8 cellular contexts compared by ENCODE assay signal in genomic region chr17:50151937-50152547, GRCh38. TPM values are rescaled to one million over a fixed set of nuclear protein-coding genes. Genes with fewer than 3 reads are reported as not detected.
DNase-seq lines count a peak whose midpoint lies in the region; ATAC-seq and TF ChIP-seq lines count a peak whose summit lies in the region.

No MANE protein-coding gene starts in this region.

- H3K27ac ChIP-seq in OCI-LY3 (ENCODE audit: low read length) (peak overlapping the region; percentile 98), neural progenitor cell (no peak overlapping the region), aorta (ENCODE audit: low read depth in 1 of 2, low read length in 2 of 2) (peak overlapping the region; percentile 60 to 73)

- peak overlapping the region; percentile 93 for H3K4me3 ChIP-seq in OCI-LY3 (ENCODE audit: low read length)
- peak overlapping the region; percentile 78 for H3K4me3 ChIP-seq in neural progenitor cell
- H3K4me3 ChIP-seq in aorta (ENCODE audit: low read length in 2 of 2): peak overlapping the region; percentile 16 to 52

- no peaks in the 10 kb centered on the region for H3K9me3 Mint-ChIP-seq in activated naive CD8-positive, alpha-beta T cell (ENCODE audit: low read depth)
- H3K9me3 Mint-ChIP-seq in neural progenitor cell: no peaks in the 10 kb centered on the region

- WGBS in aorta, 2 donors: 1 to 2% methylated on average over 12 of the region's 12 CpGs

- H3K27me3 ChIP-seq in OCI-LY3 (ENCODE audit: low read depth, low read length): no peaks in the 10 kb centered on the region
- H3K27me3 ChIP-seq in neural progenitor cell: peaks cover 13% of the 10 kb centered on the region
- no peaks in the 10 kb centered on the region for H3K27me3 ChIP-seq in aorta (ENCODE audit: control insufficient read depth in 1 of 2, insufficient read depth in 2 of 2, low read length in 1 of 2)

- DNase-seq in SIG-M5 treated with dmso at 0.1 percent for 504 hours (lab: John Stamatoyannopoulos, UW; ENCODE audit: unreplicated experiment) (peak; percentile 90), SIG-M5 (lab: John Stamatoyannopoulos, UW) (no peak), germinal center (ENCODE audit: low spot score) (peak; percentile 72), neural progenitor cell (ENCODE audit: low spot score) (peak; percentile 92), aorta (peak; percentile 89)

- H3K4me3 Mint-ChIP-seq in activated naive CD8-positive, alpha-beta T cell: peak overlapping the region; percentile 86
- H3K4me3 Mint-ChIP-seq in neural progenitor cell: peak overlapping the region; percentile 94

- intact Hi-C loops in aorta (cut with DNase I): no loop called here

- H3K27ac Mint-ChIP-seq in activated naive CD8-positive, alpha-beta T cell: peak overlapping the region; percentile 83
- peak overlapping the region; percentile 93 for H3K27ac Mint-ChIP-seq in neural progenitor cell

- peaks cover 29% of the 10 kb centered on the region for H3F3A ChIP-seq in neural progenitor cell (ENCODE audit: low read depth)

- H3K9me3 ChIP-seq in OCI-LY3 (ENCODE audit: insufficient read depth, low read length) (no peaks in the 10 kb centered on the region), neural progenitor cell (ENCODE audit: low read depth) (no peaks in the 10 kb centered on the region), aorta (ENCODE audit: control insufficient read depth, low read length) (no peaks in the 10 kb centered on the region)

- peak; percentile 67 for ATAC-seq in aorta (ENCODE audit: low FRiP score)

- H3K4me2 ChIP-seq in OCI-LY3 (ENCODE audit: low read length): peak overlapping the region; percentile 99
- H3K4me2 ChIP-seq in neural progenitor cell: peak overlapping the region; percentile 96

- no peak overlapping the region for H2AFZ ChIP-seq in OCI-LY3 (ENCODE audit: low read depth, low read length)
- no peak overlapping the region for H2AFZ ChIP-seq in neural progenitor cell (replicated peaks)

- TF ChIP-seq EP300 in Ishikawa (IDR thresholded peaks at IDR 0.05; ENCODE audit: borderline replicate concordance): peak; percentile 54; the same call in 1 of the 2 replicates

- TF ChIP-seq RAD21 in Ishikawa (IDR thresholded peaks at IDR 0.05; ENCODE audit: low read depth): no peak

- H4K20me1 ChIP-seq in OCI-LY3 (ENCODE audit: insufficient read depth, low read length) (peaks cover 1% of the 10 kb centered on the region), neural progenitor cell (ENCODE audit: low read depth) (peaks cover 35% of the 10 kb centered on the region)

- peaks cover 55% of the 10 kb centered on the region for H3K79me2 ChIP-seq in OCI-LY3 (ENCODE audit: low read length)
- peaks cover 37% of the 10 kb centered on the region for H3K79me2 ChIP-seq in neural progenitor cell (ENCODE audit: low read depth)

- TF ChIP-seq CTCF in OCI-LY3 (IDR thresholded peaks at IDR 0.05; ENCODE audit: low read depth, low read length) (no peak), neural progenitor cell (IDR thresholded peaks at IDR 0.05) (no peak)

- H3K4me1 Mint-ChIP-seq in activated naive CD8-positive, alpha-beta T cell (ENCODE audit: low read depth): peaks cover 40% of the 10 kb centered on the region
- peaks cover 38% of the 10 kb centered on the region for H3K4me1 Mint-ChIP-seq in neural progenitor cell

- H3K36me3 ChIP-seq in OCI-LY3 (replicated peaks; ENCODE audit: low read depth, low read length): peaks cover 27% of the 10 kb centered on the region
- H3K36me3 ChIP-seq in neural progenitor cell: no peaks in the 10 kb centered on the region
- H3K36me3 ChIP-seq in aorta (ENCODE audit: control insufficient read depth in 1 of 2, insufficient read depth in 2 of 2, low read length in 1 of 2): no peaks in the 10 kb centered on the region

- no peaks in the 10 kb centered on the region for H3K36me3 Mint-ChIP-seq in activated naive CD8-positive, alpha-beta T cell
- H3K36me3 Mint-ChIP-seq in neural progenitor cell: peaks cover under 1% of the 10 kb centered on the region

- H3K9ac ChIP-seq in OCI-LY3 (ENCODE audit: low read length): peak overlapping the region; percentile 100
- H3K9ac ChIP-seq in neural progenitor cell: no peak overlapping the region

- H3K4me1 ChIP-seq in OCI-LY3 (ENCODE audit: low read length): peaks cover 38% of the 10 kb centered on the region
- peaks cover 31% of the 10 kb centered on the region for H3K4me1 ChIP-seq in neural progenitor cell
- peaks cover 0 to 6% of the 10 kb centered on the region in 2 donors for H3K4me1 ChIP-seq in aorta (ENCODE audit: control insufficient read depth in 1 of 2, insufficient read depth in 2 of 2, low read length in 2 of 2)

- no peaks in the 10 kb centered on the region for H3K27me3 Mint-ChIP-seq in activated naive CD8-positive, alpha-beta T cell
- H3K27me3 Mint-ChIP-seq in neural progenitor cell (ENCODE audit: insufficient read depth, low read depth): no peaks in the 10 kb centered on the region

TF ChIP-seq in Ishikawa, 13 proteins besides CTCF, POLR2A, EP300 and RAD21:
- TF ChIP-seq TCF12 (IDR thresholded peaks at IDR 0.05; ENCODE audit: low read depth) (0 out of 2 replicates have a peak, but pooled peaks have one; percentile 51), MAX (IDR thresholded peaks at IDR 0.05) (peak; percentile 47), TEAD4 (IDR thresholded peaks at IDR 0.05) (no peak; the same call in 1 of the 2 replicates), TAF1 (IDR thresholded peaks at IDR 0.05; ENCODE audit: low read depth) (peak; percentile 56), CREB1 (IDR thresholded peaks at IDR 0.05; ENCODE audit: low read depth) (no peak), REST (IDR thresholded peaks at IDR 0.05; ENCODE audit: low read depth) (no peak), FOXM1 (IDR thresholded peaks at IDR 0.05; ENCODE audit: borderline replicate concordance, low read depth) (no peak), ZBTB7A (IDR thresholded peaks at IDR 0.05; ENCODE audit: low read depth) (peak; percentile 74; the same call in 1 of the 2 replicates)

RNA-seq across cellular contexts. Expression of gene PPP1R9B, which starts 1.6 kb away (rescaled TPM):
- 12.0 and 31.4 TPM in 2 replicates for total RNA-seq in neural progenitor cell (ENCODE audit: low replicate concordance)
- total RNA-seq in aorta: 10 to 100 TPM; 64.4 to 99.0 TPM
- polyA plus RNA-seq in aorta: 10 to 100 TPM; 20.3 to 26.1 TPM

RNA-seq across cellular contexts. Expression of gene SGCA, which starts 13.8 kb away (rescaled TPM):
- total RNA-seq in neural progenitor cell (ENCODE audit: low replicate concordance) (1.5 TPM in 1 of 2 replicates, not detected in the other), aorta (10 to 100 TPM; 91.8 to 92.7 TPM)
- polyA plus RNA-seq in aorta: 100 to 1,000 TPM in 1 of 2 donors, 10 to 100 TPM in 1; 86.4 to 198 TPM

RNA-seq across cellular contexts. Expression of gene SAMD14, which starts 22.1 kb away (rescaled TPM):
- total RNA-seq in neural progenitor cell (ENCODE audit: low replicate concordance) (8.7 and 27.9 TPM in 2 replicates), aorta (10 to 100 TPM in 1 of 2 donors, 1 to 10 TPM in 1; 9.3 to 12.6 TPM)
- 1 to 10 TPM; 2.5 to 3.8 TPM for polyA plus RNA-seq in aorta

RNA-seq across cellular contexts. Expression of gene COL1A1, which starts 49.4 kb away (rescaled TPM):
- 1.1 and 4.2 TPM in 2 replicates for total RNA-seq in neural progenitor cell (ENCODE audit: low replicate concordance)
- 100 to 1,000 TPM; 400 to 948 TPM for total RNA-seq in aorta
- 100 to 1,000 TPM in 1 of 2 donors, 10 to 100 TPM in 1; 70.2 to 391 TPM for polyA plus RNA-seq in aorta

RNA-seq across cellular contexts. Expression of gene PDK2, which starts 56.9 kb away (rescaled TPM):
- total RNA-seq in neural progenitor cell (ENCODE audit: low replicate concordance) (12.6 and 17.3 TPM in 2 replicates), aorta (10 to 100 TPM; 39.4 to 42.8 TPM)
- polyA plus RNA-seq in aorta: 10 to 100 TPM; 15.0 to 45.8 TPM

Comparison
In these comparisons a context has a peak if more than half of its experiments do, and no peak if none do; other contexts are left out.
1. H3K4me3 ChIP-seq: peak in every context shown above with its lines; median percentile 93 in OCI-LY3; 78 in neural progenitor cell; 34 in aorta.
2. RNA of gene SGCA, which starts 13.8 kb away (total RNA-seq): 91.8 to 92.7 TPM in aorta; 1.5 TPM in neural progenitor cell; every median in the first group is over 10 times any median in the second.